ENCODE assay signal across 8 cellular contexts in genomic region chr13:41411536-41411935, GRCh38. TPM values are rescaled to one million over a fixed set of nuclear protein-coding genes. Genes with fewer than 3 reads are reported as not detected.
DNase-seq lines count a peak whose midpoint lies in the region; FAIRE-seq and TF ChIP-seq lines count a peak whose summit lies in the region.

No MANE protein-coding gene starts in this region.

- H3K4me3 ChIP-seq in adrenal gland: no peak overlapping the region
- H3K4me3 ChIP-seq in keratinocyte (ENCODE audit: control insufficient read depth in 2 of 3, extremely low read depth in 1 of 3, insufficient read depth in 2 of 3, low read depth in 1 of 3, low read length in 3 of 3): no peak overlapping the region

- no peaks in the 10 kb centered on the region for H3K79me2 ChIP-seq in keratinocyte (ENCODE audit: control insufficient read depth, insufficient read depth, low read length)

- H3K27me3 ChIP-seq in adrenal gland: no peaks in the 10 kb centered on the region
- H3K27me3 ChIP-seq in keratinocyte (ENCODE audit: control insufficient read depth, extremely low read depth, insufficient read depth, low read length): no peaks in the 10 kb centered on the region

- no peak for FAIRE-seq in keratinocyte (lab: Jason Lieb, UNC)

- H3K4me1 ChIP-seq in adrenal gland (replicated peaks in 1 of 2) (no peaks in the 10 kb centered on the region), keratinocyte (ENCODE audit: control insufficient read depth, extremely low read depth, insufficient read depth, low read length) (peaks cover 4% of the 10 kb centered on the region)

- no peaks in the 10 kb centered on the region for H3K9me3 ChIP-seq in adrenal gland (replicated peaks in 1 of 3)
- H3K9me3 ChIP-seq in keratinocyte (ENCODE audit: control insufficient read depth, low read depth, low read length): no peaks in the 10 kb centered on the region

- H2AFZ ChIP-seq in keratinocyte (ENCODE audit: control insufficient read depth, low read length): no peak overlapping the region

- H3K9me1 ChIP-seq in keratinocyte (ENCODE audit: control insufficient read depth, extremely low read depth, insufficient read depth, low read length): no peaks in the 10 kb centered on the region

- H4K20me1 ChIP-seq in keratinocyte (ENCODE audit: control insufficient read depth, extremely low read depth, insufficient read depth, low read length): no peaks in the 10 kb centered on the region

- TF ChIP-seq CTCF in adrenal gland (IDR thresholded peaks at IDR 0.05) (peak in 3 of 6 experiments; percentile 28 to 39 (median 31)), keratinocyte (optimal IDR thresholded peaks at IDR 0.05 in 1 of 3, IDR thresholded peaks at IDR 0.05 in 1 of 3, conservative IDR thresholded peaks at IDR 0.05 in 1 of 3; ENCODE audit: extremely low read depth in 1 of 3, insufficient read depth in 2 of 3, low read length in 3 of 3) (peak; percentile 26 to 68 (median 40))

- H3K27ac ChIP-seq in adrenal gland (no peak overlapping the region), keratinocyte (ENCODE audit: control insufficient read depth, insufficient read depth, low read length) (no peak overlapping the region)

- no peak overlapping the region for H3K4me2 ChIP-seq in keratinocyte (ENCODE audit: control insufficient read depth, extremely low read depth, insufficient read depth, low read depth, low read length)

- no peak for TF ChIP-seq POLR2A in adrenal gland (IDR thresholded peaks at IDR 0.05)

- dilution Hi-C loops in keratinocyte (cut with MboI; ENCODE audit: extremely low pct_ligation_motif_present, low sequenced_read_pairs): no loop called here

- intact Hi-C loops in adrenal gland (cut with DNase I): loop anchor here in 1 of 2 donors (10.0 kb wide), 1 partner anchor 703 kb away; no protein-coding TSS in a partner anchor

- H3K36me3 ChIP-seq in adrenal gland (replicated peaks in 1 of 2) (no peaks in the 10 kb centered on the region), keratinocyte (ENCODE audit: control insufficient read depth in 2 of 2, extremely low read depth in 1 of 2, insufficient read depth in 2 of 2, low read length in 2 of 2) (no peaks in the 10 kb centered on the region)

- no peak overlapping the region for H3K9ac ChIP-seq in keratinocyte (ENCODE audit: control insufficient read depth, extremely low read depth, insufficient read depth, low read length)

- DNase-seq in COR-L47 (lab: John Stamatoyannopoulos, UW) (peak; percentile 11), HPDE6-E6E7 (ENCODE audit: extremely low spot score) (peak; percentile 15), adrenal gland (peak in 4 of 7 donors; percentile 18 to 56 (median 26)), keratinocyte (ENCODE audit: low read depth, low spot score) (no peak), GOT3 (lab: John Stamatoyannopoulos, UW) (no peak), activated gamma-delta T cell treated with Interleukin-2 at 50 U/mL for 16 hours (no peak), NCI-H128 (lab: John Stamatoyannopoulos, UW; ENCODE audit: unreplicated experiment) (no peak)
- no peak for DNase-seq in effector CD8-positive, alpha-beta T cell (lab: John Stamatoyannopoulos, UW)

- 51 to 57% (median 56%) methylated on average over 5 of the region's 5 CpGs for WGBS in adrenal gland, 4 donors

RNA-seq across cellular contexts. Expression of gene RGCC, which starts 45.8 kb away (rescaled TPM):
- 10 to 100 TPM in 7 of 8 donors, 1 to 10 TPM in 1; 6.2 to 64.1 (median 28.8) TPM for total RNA-seq in adrenal gland
- 10 to 100 TPM; 18.4 to 42.9 (median 21.3) TPM for polyA plus RNA-seq in adrenal gland
- polyA plus RNA-seq in keratinocyte: 0.56 to 2.3 TPM (median 1.5 TPM) in 3 replicates
- 1.4 TPM for polyA plus RNA-seq in keratinocyte (2011; ENCODE audit: low read depth)
- 0.95 and 1.2 TPM in 2 replicates for polyA plus RNA-seq in keratinocyte (2011; cell fraction: cytosol; rRNA removed)
- 0.59 and 0.76 TPM in 2 replicates for polyA plus RNA-seq in keratinocyte (2011; cell fraction: nucleus; rRNA removed)
- 0.32 and 0.83 TPM in 2 replicates for polyA plus RNA-seq in keratinocyte (2012; ENCODE audit: low replicate concordance)
- polyA minus RNA-seq in keratinocyte: 0.43 TPM in 1 of 3 replicates, not detected in the others
- polyA minus RNA-seq in keratinocyte (2011; cell fraction: cytosol; rRNA and poly(A)+ RNA removed): not detected
- not detected in 2 replicates for polyA minus RNA-seq in keratinocyte (2011; cell fraction: nucleus; rRNA and poly(A)+ RNA removed)

Comparison
In these comparisons a context has a peak if more than half of its experiments do, and no peak if none do; other contexts are left out.
1. DNase-seq: peak in COR-L47 (single experiment), HPDE6-E6E7 (single experiment) and adrenal gland (4 of 7); none in keratinocyte (single experiment), GOT3 (single experiment), activated gamma-delta T cell treated with Interleukin-2 at 50 U/mL for 16 hours (single experiment), NCI-H128 (single experiment) and effector CD8-positive, alpha-beta T cell (single experiment).